34 cellular contexts compared by ENCODE assay signal in genomic region chr2:4972472-4972871, GRCh38.
"Had no signal": no experiment of that assay in that cellular context is flagged by ENCODE, and none has a peak within 500 bp of the region (broad histone marks: within the 10 kb centered on the region; RNA-seq: fewer than 3 reads in every experiment).

No MANE protein-coding gene starts in this region.

- H3K36me3 ChIP-seq: adrenal gland, ascending aorta, brain microvascular endothelial cell, breast epithelium, cardiac muscle cell had no signal

- H3K4me3 ChIP-seq: adrenal gland, ascending aorta, body of pancreas, breast epithelium, cardiac muscle cell had no signal

- H3K4me1 ChIP-seq: adrenal gland, ascending aorta, body of pancreas, breast epithelium had no signal

- ATAC-seq: activated naive CD4-positive, alpha-beta T cell treated with anti-CD3 and anti-CD28 coated beads, Interleukin-2, amount 50 U/mL, for 72 hours; activated naive CD8-positive, alpha-beta T cell treated with anti-CD3 and anti-CD28 coated beads, Interleukin-2, amount 50 U/mL, for 24 hours; activated T-cell treated with anti-CD3 and anti-CD28 coated beads, Interleukin-2, amount 50 U/mL, for 4 hours; activated T-cell treated with anti-CD3 and anti-CD28 coated beads, Interleukin-2, amount 50 U/mL, for 72 hours; activated T-helper 17 cell treated with anti-CD3 and anti-CD28 coated beads, Interleukin-2, amount 50 U/mL, for 72 hours; body of pancreas had no signal

- FAIRE-seq: astrocyte, bronchial epithelial cell had no signal

- H3K27me3 ChIP-seq: adrenal gland, ascending aorta, body of pancreas, brain microvascular endothelial cell, breast epithelium, cardiac muscle cell had no signal

- H3K9me3 ChIP-seq: adrenal gland, ascending aorta, body of pancreas, breast epithelium had no signal

- DNase-seq: activated effector memory CD4-positive, alpha-beta T cell treated with anti-CD3 and anti-CD28 coated beads, Interleukin-2, amount 50 U/mL, for 16 hours; activated effector memory CD4-positive, alpha-beta T cell treated with Interleukin-2 at 50 U/mL for 16 hours; activated gamma-delta T cell; activated gamma-delta T cell treated with Interleukin-2 at 50 U/mL for 16 hours; activated naive CD4-positive, alpha-beta T cell; activated naive CD4-positive, alpha-beta T cell treated with anti-CD3 and anti-CD28 coated beads for 36 hours; activated naive CD4-positive, alpha-beta T cell treated with anti-CD3 and anti-CD28 coated beads, Interleukin-2, amount 10 ng/mL, durations not matched to agents 7 days and 5 days; activated naive CD4-positive, alpha-beta T cell treated with anti-CD3 and anti-CD28 coated beads, Interleukin-2, amount 50 U/mL, for 16 hours; activated naive CD4-positive, alpha-beta T cell treated with Interleukin-2 at 50 U/mL for 16 hours; activated naive CD8-positive, alpha-beta T cell treated with anti-CD3 and anti-CD28 coated beads for 36 hours; activated naive CD8-positive, alpha-beta T cell treated with anti-CD3 and anti-CD28 coated beads, Interleukin-2, amount 10 ng/mL, durations not matched to agents 7 days and 5 days; activated naive CD8-positive, alpha-beta T cell treated with anti-CD3 and anti-CD28 coated beads, Interleukin-2, amount 50 U/mL, for 24 hours; activated T-cell treated with anti-CD3 and anti-CD28 coated beads, Interleukin-2, amount 50 U/mL, for 1 hour; activated T-cell treated with anti-CD3 and anti-CD28 coated beads, Interleukin-2, amount 50 U/mL, for 24 hours; activated T-cell treated with anti-CD3 and anti-CD28 coated beads, Interleukin-2, amount 50 U/mL, for 4 hours; activated T-cell treated with anti-CD3 and anti-CD28 coated beads, Interleukin-2, amount 50 U/mL, for 48 hours; activated T-cell treated with anti-CD3 and anti-CD28 coated beads, Interleukin-2, amount 50 U/mL, for 72 hours; adrenal gland; amniotic stem cell; amygdala; anterior cingulate cortex; aorta; body of pancreas; brain microvascular endothelial cell; caudate nucleus; central memory CD4-positive, alpha-beta T cell; cerebellar nuclear complex had no signal

- H3K27ac ChIP-seq: adrenal gland, ascending aorta, body of pancreas, brain microvascular endothelial cell, breast epithelium, cardiac muscle cell had no signal
